ENCODE assay signal across 11 cellular contexts in the genomic region with DNA sequence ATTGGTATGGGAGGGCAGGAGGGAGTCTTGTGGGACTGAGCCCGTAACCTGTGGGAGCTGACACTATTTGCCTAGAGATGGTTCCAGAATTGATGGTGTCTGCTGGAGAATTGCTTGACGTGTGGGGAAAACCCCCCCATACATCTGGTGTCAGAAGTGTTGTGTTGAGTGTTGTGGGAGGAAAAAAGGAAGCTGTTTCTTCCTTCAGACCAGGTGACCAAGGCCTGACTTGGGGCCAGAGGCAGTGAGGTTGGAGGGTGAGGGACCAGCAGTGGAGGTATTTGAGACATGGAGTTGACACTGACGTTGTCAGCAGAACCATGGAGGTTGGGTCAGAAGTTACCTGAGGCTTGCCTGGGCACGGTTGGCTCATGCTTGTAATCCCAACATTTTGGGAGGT. TPM values are rescaled to one million over a fixed set of nuclear protein-coding genes. Genes with fewer than 3 reads are reported as not detected.
DNase-seq lines count a peak whose midpoint lies in the region; ATAC-seq and TF ChIP-seq lines count a peak whose summit lies in the region.
"Had no signal": no experiment of that assay in that cellular context is flagged by ENCODE, and none has a peak within 500 bp of the region (broad histone marks: within the 10 kb centered on the region; RNA-seq: fewer than 3 reads in every experiment).

No MANE protein-coding gene starts in this region.

- H3K27me3 ChIP-seq in spleen (replicated peaks in 1 of 7) (no peaks in the 10 kb centered on the region), upper lobe of left lung (no peaks in the 10 kb centered on the region), prostate gland (replicated peaks; ENCODE audit: insufficient read depth) (no peaks in the 10 kb centered on the region)

- H3K27me3 Mint-ChIP-seq in activated CD4-positive, alpha-beta T cell treated with anti-CD3 and anti-CD28 coated beads for 36 hours: no peaks in the 10 kb centered on the region
- H3K27me3 Mint-ChIP-seq in IgD-negative memory B cell: peaks cover 3% of the 10 kb centered on the region
- no peaks in the 10 kb centered on the region for H3K27me3 Mint-ChIP-seq in activated T-helper 17 cell treated with anti-CD3 and anti-CD28 coated beads, Interleukin-2, amount 50 U/mL, for 72 hours

- peaks cover 8% of the 10 kb centered on the region for H3K36me3 Mint-ChIP-seq in activated CD4-positive, alpha-beta T cell treated with anti-CD3 and anti-CD28 coated beads for 36 hours (ENCODE audit: low read depth)
- peaks cover 6% of the 10 kb centered on the region for H3K36me3 Mint-ChIP-seq in IgD-negative memory B cell
- H3K36me3 Mint-ChIP-seq in activated T-helper 17 cell treated with anti-CD3 and anti-CD28 coated beads, Interleukin-2, amount 50 U/mL, for 72 hours (ENCODE audit: low read depth): peaks cover 26% of the 10 kb centered on the region

- TF ChIP-seq EP300 in upper lobe of left lung (IDR thresholded peaks at IDR 0.05): no peak

- TF ChIP-seq CTCF in spleen (IDR thresholded peaks at IDR 0.05 in 8 of 11, conservative IDR thresholded peaks at IDR 0.05 in 3 of 11) (no peak), upper lobe of left lung (IDR thresholded peaks at IDR 0.05) (no peak), prostate gland (IDR thresholded peaks at IDR 0.05) (no peak)

- intact Hi-C loops in activated CD4-positive, alpha-beta T cell treated with anti-CD3 and anti-CD28 coated beads for 36 hours (cut with DNase I, micrococcal nuclease): no loop called here
- intact Hi-C loops in spleen (cut with DNase I; ENCODE audit: low total_unique reads): no loop called here
- intact Hi-C loops in prostate gland (cut with DNase I): no loop called here

- ATAC-seq in activated CD4-positive, alpha-beta T cell treated with anti-CD3 and anti-CD28 coated beads for 36 hours: no peak
- no peak for ATAC-seq in activated T-helper 17 cell treated with anti-CD3 and anti-CD28 coated beads, Interleukin-2, amount 50 U/mL, for 72 hours (replicated peaks)
- no peak for ATAC-seq in upper lobe of left lung (ENCODE audit: low FRiP score in 2 of 2)

- H3K4me3 ChIP-seq in spleen: no peak overlapping the region
- H3K4me3 ChIP-seq in upper lobe of left lung: no peak overlapping the region
- H3K4me3 ChIP-seq in prostate gland: no peak overlapping the region
- H3K4me3 ChIP-seq: lung had no signal

- CTCF ChIA-PET in activated CD4-positive, alpha-beta T cell treated with anti-CD3 and anti-CD28 coated beads for 36 hours (lab: Charles Lee): interaction anchor here (1.1 to 2.8 kb wide), 3 partner anchors 9 to 45 kb away, joined by 3 to 8 read pairs (median 4); no protein-coding TSS in a partner anchor

- no peak for TF ChIP-seq POLR2A in spleen (IDR thresholded peaks at IDR 0.05)
- TF ChIP-seq POLR2A in upper lobe of left lung (IDR thresholded peaks at IDR 0.05): no peak
- TF ChIP-seq POLR2A in prostate gland (IDR thresholded peaks at IDR 0.05): no peak

- peak overlapping the region in 5 of 8 donors; percentile 16 to 94 (median 19) for H3K27ac ChIP-seq in spleen
- H3K27ac ChIP-seq in caudate nucleus (ENCODE audit: low read depth, low read length): no peak overlapping the region
- H3K27ac ChIP-seq in upper lobe of left lung: no peak overlapping the region
- H3K27ac ChIP-seq in prostate gland: no peak overlapping the region

- H3K4me1 ChIP-seq in spleen (peaks cover 18 to 74% (median 37%) of the 10 kb centered on the region in 6 donors), upper lobe of left lung (peaks cover 0 to 15% (median 5%) of the 10 kb centered on the region in 4 donors), prostate gland (replicated peaks) (no peaks in the 10 kb centered on the region)

- no peak overlapping the region for H3K4me3 Mint-ChIP-seq in activated CD4-positive, alpha-beta T cell treated with anti-CD3 and anti-CD28 coated beads for 36 hours
- peak overlapping the region; percentile 35 to 76 (median 54) for H3K4me3 Mint-ChIP-seq in IgD-negative memory B cell
- H3K4me3 Mint-ChIP-seq in activated T-helper 17 cell treated with anti-CD3 and anti-CD28 coated beads, Interleukin-2, amount 50 U/mL, for 72 hours: peak overlapping the region; percentile 1

- DNase-seq in activated CD4-positive, alpha-beta T cell treated with anti-CD3 and anti-CD28 coated beads for 36 hours: no peak
- DNase-seq in activated CD4-positive, alpha-beta T cell treated with anti-CD3 and anti-CD28 coated beads, Interleukin-2, amount 50 U/mL, for 1 hour: no peak
- DNase-seq in spleen (peak; percentile 75), caudate nucleus (lab: John Stamatoyannopoulos, UW) (no peak), upper lobe of left lung (no peak), prostate gland (ENCODE audit: low spot score) (no peak)
- DNase-seq: NCI-H2029 treated with DMSO at 0.1 percent for 48 hours had no signal

- WGBS in spleen, 5 donors: 60 to 68% (median 67%) methylated on average over 4 of the region's 4 CpGs
- WGBS in upper lobe of left lung, 2 donors: 82 to 95% methylated on average over 4 of the region's 4 CpGs
- WGBS in prostate gland: 80% methylated on average over 4 of the region's 4 CpGs

- no peaks in the 10 kb centered on the region for H3K9me3 Mint-ChIP-seq in activated CD4-positive, alpha-beta T cell treated with anti-CD3 and anti-CD28 coated beads for 36 hours (ENCODE audit: low read depth)
- peaks cover 0 to 3% (median 2%) of the 10 kb centered on the region in 3 donors for H3K9me3 Mint-ChIP-seq in IgD-negative memory B cell
- no peaks in the 10 kb centered on the region for H3K9me3 Mint-ChIP-seq in activated T-helper 17 cell treated with anti-CD3 and anti-CD28 coated beads, Interleukin-2, amount 50 U/mL, for 72 hours

- POLR2A ChIA-PET in activated CD4-positive, alpha-beta T cell treated with anti-CD3 and anti-CD28 coated beads for 36 hours (lab: Charles Lee): no interaction called here

- H3K4me1 Mint-ChIP-seq in activated CD4-positive, alpha-beta T cell treated with anti-CD3 and anti-CD28 coated beads for 36 hours: peaks cover 46% of the 10 kb centered on the region
- peaks cover 26 to 59% (median 49%) of the 10 kb centered on the region in 3 donors for H3K4me1 Mint-ChIP-seq in IgD-negative memory B cell
- H3K4me1 Mint-ChIP-seq in activated T-helper 17 cell treated with anti-CD3 and anti-CD28 coated beads, Interleukin-2, amount 50 U/mL, for 72 hours: peaks cover 36% of the 10 kb centered on the region

- H3K9me3 ChIP-seq in spleen: no peaks in the 10 kb centered on the region
- no peaks in the 10 kb centered on the region for H3K9me3 ChIP-seq in upper lobe of left lung
- no peaks in the 10 kb centered on the region for H3K9me3 ChIP-seq in prostate gland

- H3K36me3 ChIP-seq in spleen: peaks cover 0 to 13% (median 4%) of the 10 kb centered on the region in 6 donors
- H3K36me3 ChIP-seq in upper lobe of left lung: no peaks in the 10 kb centered on the region
- no peaks in the 10 kb centered on the region for H3K36me3 ChIP-seq in prostate gland

- H3K27ac Mint-ChIP-seq in activated CD4-positive, alpha-beta T cell treated with anti-CD3 and anti-CD28 coated beads for 36 hours: peak overlapping the region; percentile 77
- peak overlapping the region; percentile 76 to 92 (median 88) for H3K27ac Mint-ChIP-seq in IgD-negative memory B cell
- peak overlapping the region; percentile 66 for H3K27ac Mint-ChIP-seq in activated T-helper 17 cell treated with anti-CD3 and anti-CD28 coated beads, Interleukin-2, amount 50 U/mL, for 72 hours

RNA-seq across cellular contexts. Expression of gene SHISAL2A, which starts 8.3 kb away (rescaled TPM):
- total RNA-seq in activated CD4-positive, alpha-beta T cell treated with anti-CD3 and anti-CD28 coated beads for 36 hours: 1 to 10 TPM; 8.1 to 9.8 TPM
- polyA plus RNA-seq in IgD-negative memory B cell (17.6 TPM), spleen (10 to 100 TPM in 2 of 3 donors, 1 to 10 TPM in 1; 9.2 to 15.5 (median 14.4) TPM)
- 1 to 10 TPM; 7.1 to 8.9 TPM for total RNA-seq in activated T-helper 17 cell treated with anti-CD3 and anti-CD28 coated beads, Interleukin-2, amount 50 U/mL, for 72 hours
- total RNA-seq in spleen (10 to 100 TPM; 12.8 to 23.6 (median 17.9) TPM), upper lobe of left lung (10 to 100 TPM in 1 of 6 donors, 1 to 10 TPM in 1, under 1 TPM in 1, not detected in 3; 0.24 to 10.5 (median 3.0) TPM), prostate gland (1 to 10 TPM; 1.0 to 2.6 TPM)
- total RNA-seq: fibroblast of lung had no signal
- polyA plus RNA-seq: fibroblast of lung had no signal

RNA-seq across cellular contexts. Expression of gene GPX7, which starts 39.1 kb away (rescaled TPM):
- 10 to 100 TPM; 19.0 to 23.1 TPM for total RNA-seq in activated CD4-positive, alpha-beta T cell treated with anti-CD3 and anti-CD28 coated beads for 36 hours
- polyA plus RNA-seq in IgD-negative memory B cell: 28.3 TPM
- 10 to 100 TPM; 14.0 to 20.5 TPM for total RNA-seq in activated T-helper 17 cell treated with anti-CD3 and anti-CD28 coated beads, Interleukin-2, amount 50 U/mL, for 72 hours
- total RNA-seq in spleen: 10 to 100 TPM in 4 of 7 donors, 1 to 10 TPM in 3; 6.4 to 24.7 (median 12.9) TPM
- 10 to 100 TPM; 13.8 to 23.5 (median 17.9) TPM for polyA plus RNA-seq in spleen
- 10 to 100 TPM in 1 of 6 donors, 1 to 10 TPM in 5; 4.3 to 11.5 (median 9.2) TPM for total RNA-seq in upper lobe of left lung
- total RNA-seq in prostate gland: 10 to 100 TPM; 22.7 to 26.3 TPM

RNA-seq across cellular contexts. Expression of gene COA7, which starts 56.8 kb away (rescaled TPM):
- 10 to 100 TPM; 11.0 to 17.2 TPM for total RNA-seq in activated CD4-positive, alpha-beta T cell treated with anti-CD3 and anti-CD28 coated beads for 36 hours
- polyA plus RNA-seq in IgD-negative memory B cell (7.2 TPM), spleen (1 to 10 TPM; 1.9 to 5.6 (median 3.5) TPM)
- 10 to 100 TPM; 13.7 to 32.8 TPM for total RNA-seq in activated T-helper 17 cell treated with anti-CD3 and anti-CD28 coated beads, Interleukin-2, amount 50 U/mL, for 72 hours
- total RNA-seq in spleen (10 to 100 TPM in 3 of 7 donors, 1 to 10 TPM in 4; 5.0 to 12.8 (median 8.8) TPM), upper lobe of left lung (10 to 100 TPM in 3 of 6 donors, 1 to 10 TPM in 3; 2.2 to 20.8 (median 10.6) TPM), prostate gland (1 to 10 TPM; 4.4 to 9.1 TPM)

Comparison
In these comparisons a context has a peak if more than half of its experiments do, and no peak if none do; other contexts are left out.
1. H3K27ac ChIP-seq: peak in spleen (5 of 8); none in caudate nucleus (single experiment), upper lobe of left lung (0 of 4) and prostate gland (0 of 2).
2. Peak in every context shown above with its lines, with median percentiles within 50 percentile points of each other: H3K27ac Mint-ChIP-seq.